17 cellular contexts compared by ENCODE assay signal in the genomic region with DNA sequence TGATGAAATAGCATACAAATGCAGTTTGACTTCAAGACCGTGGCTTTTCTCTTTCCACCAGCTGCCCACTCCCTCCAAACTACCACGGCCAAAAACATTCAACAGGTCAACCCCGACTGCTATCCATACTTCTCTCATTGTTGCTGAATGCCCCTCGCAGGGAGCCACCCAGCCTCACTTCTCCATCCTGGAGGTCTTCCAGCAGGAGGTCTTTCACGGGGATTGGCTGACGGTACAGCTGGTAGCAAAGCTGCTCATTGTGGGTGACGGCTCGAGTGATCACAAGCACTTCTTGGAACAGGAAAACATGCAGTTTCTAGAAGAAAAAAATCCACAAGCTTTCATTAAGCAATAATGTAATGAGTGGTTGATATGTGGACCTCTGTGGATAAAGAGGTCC. TPM values are rescaled to one million over a fixed set of nuclear protein-coding genes. Genes with fewer than 3 reads are reported as not detected.
A peak's percentile ranks its signal among the peaks of the same experiment; 100 is the strongest.
DNase-seq lines count a peak whose midpoint lies in the region; ATAC-seq, FAIRE-seq and TF ChIP-seq lines count a peak whose summit lies in the region.
"Had no signal": no experiment of that assay in that cellular context is flagged by ENCODE, and none has a peak within 500 bp of the region (broad histone marks: within the 10 kb centered on the region; RNA-seq: fewer than 3 reads in every experiment).

No MANE protein-coding gene starts in this region.

- no peaks in the 10 kb centered on the region for H3K9me3 Mint-ChIP-seq in activated naive CD4-positive, alpha-beta T cell treated with anti-CD3 and anti-CD28 coated beads for 36 hours
- no peaks in the 10 kb centered on the region for H3K9me3 Mint-ChIP-seq in WTC11
- H3K9me3 Mint-ChIP-seq in central memory CD8-positive, alpha-beta T cell, result no peaks in the 10 kb centered on the region
- no peaks in the 10 kb centered on the region for H3K9me3 Mint-ChIP-seq in stimulated activated naive CD8-positive, alpha-beta T cell treated with anti-CD3 and anti-CD28 coated beads, Interleukin-15, amount 100 ng/mL, for 72 hours

- peak overlapping the region; percentile 11 for H3K27ac Mint-ChIP-seq in activated naive CD4-positive, alpha-beta T cell treated with anti-CD3 and anti-CD28 coated beads for 36 hours
- H3K27ac Mint-ChIP-seq in WTC11, result 0 out of 2 replicates have a peak overlapping the region, but pooled peaks have one; percentile 6
- peak overlapping the region; percentile 90 for H3K27ac Mint-ChIP-seq in central memory CD8-positive, alpha-beta T cell (ENCODE audit: low read depth)
- H3K27ac Mint-ChIP-seq in stimulated activated naive CD8-positive, alpha-beta T cell treated with anti-CD3 and anti-CD28 coated beads, Interleukin-15, amount 100 ng/mL, for 72 hours, result peak overlapping the region; percentile 84 to 87

- no peak for DNase-seq in activated naive CD4-positive, alpha-beta T cell treated with anti-CD3 and anti-CD28 coated beads for 36 hours
- no peak for DNase-seq in activated naive CD4-positive, alpha-beta T cell treated with anti-CD3 and anti-CD28 coated beads, Interleukin-2, amount 50 U/mL, for 16 hours
- DNase-seq in WTC11 (ENCODE audit: low spot score) (no peak), GM19239 (ENCODE audit: insufficient read length, low spot score) (no peak), H4 (ENCODE audit: low spot score) (no peak)
- DNase-seq in central memory CD8-positive, alpha-beta T cell (ENCODE audit: low spot score in 2 of 2), result no peak
- no peak for DNase-seq in stimulated activated naive CD8-positive, alpha-beta T cell treated with anti-CD3 and anti-CD28 coated beads, Interleukin-15, amount 100 ng/mL, for 72 hours
- DNase-seq: BE2C; effector CD8-positive, alpha-beta T cell; foreskin fibroblast; left cardiac atrium; mammary epithelial cell; NCI-H187 treated with DMSO at 0.1 percent for 48 hours; NCI-H526; nucleus accumbens had no signal

- no peak overlapping the region for H3K4me3 Mint-ChIP-seq in activated naive CD4-positive, alpha-beta T cell treated with anti-CD3 and anti-CD28 coated beads for 36 hours
- no peak overlapping the region for H3K4me3 Mint-ChIP-seq in WTC11
- peak overlapping the region; percentile 48 for H3K4me3 Mint-ChIP-seq in central memory CD8-positive, alpha-beta T cell
- peak overlapping the region in 1 of 2 donors; percentile 16 for H3K4me3 Mint-ChIP-seq in stimulated activated naive CD8-positive, alpha-beta T cell treated with anti-CD3 and anti-CD28 coated beads, Interleukin-15, amount 100 ng/mL, for 72 hours

- no peak for FAIRE-seq in GM19239 (lab: Jason Lieb, UNC)
- FAIRE-seq: urothelium cell line had no signal

- no peaks in the 10 kb centered on the region for H3K27me3 Mint-ChIP-seq in activated naive CD4-positive, alpha-beta T cell treated with anti-CD3 and anti-CD28 coated beads for 36 hours (ENCODE audit: low read depth)
- H3K27me3 Mint-ChIP-seq in WTC11 (ENCODE audit: low read depth), result no peaks in the 10 kb centered on the region
- H3K27me3 Mint-ChIP-seq in central memory CD8-positive, alpha-beta T cell, result no peaks in the 10 kb centered on the region
- no peaks in the 10 kb centered on the region for H3K27me3 Mint-ChIP-seq in stimulated activated naive CD8-positive, alpha-beta T cell treated with anti-CD3 and anti-CD28 coated beads, Interleukin-15, amount 100 ng/mL, for 72 hours

- CTCF ChIA-PET in activated naive CD4-positive, alpha-beta T cell treated with anti-CD3 and anti-CD28 coated beads for 36 hours (lab: Charles Lee), result interaction anchor here (1.2 kb wide), 1 partner anchor 19 kb away, joined by 3 read pairs; no protein-coding TSS in a partner anchor
- CTCF ChIA-PET in WTC11 (lab: Charles Lee), result interaction anchor here (1.7 kb wide), 1 partner anchor 257 kb away, joined by 5 read pairs; no protein-coding TSS in a partner anchor

- peaks cover 59% of the 10 kb centered on the region for H3K36me3 Mint-ChIP-seq in activated naive CD4-positive, alpha-beta T cell treated with anti-CD3 and anti-CD28 coated beads for 36 hours (ENCODE audit: low read depth)
- 0 out of 2 replicates have a peak, but pooled peaks cover 3% of the 10 kb centered on the region for H3K36me3 Mint-ChIP-seq in WTC11
- H3K36me3 Mint-ChIP-seq in central memory CD8-positive, alpha-beta T cell (ENCODE audit: insufficient read depth), result peaks cover 84% of the 10 kb centered on the region

- ATAC-seq in WTC11 (no peak), HG03135 (IDR thresholded peaks at IDR 0.05; ENCODE audit: unreplicated experiment) (no peak)
- ATAC-seq in central memory CD8-positive, alpha-beta T cell (replicated peaks; ENCODE audit: extremely low read depth, poor library complexity, severe bottlenecking), result no peak
- ATAC-seq in stimulated activated naive CD8-positive, alpha-beta T cell treated with anti-CD3 and anti-CD28 coated beads, Interleukin-15, amount 100 ng/mL, for 72 hours, result peak; percentile 52
- ATAC-seq: left cardiac atrium had no signal

- POLR2A ChIA-PET in WTC11 (lab: Charles Lee), result interaction anchor here (1.6 kb wide), 1 partner anchor 12 kb away, joined by 3 read pairs; no protein-coding TSS in a partner anchor

- TF ChIP-seq CTCF in WTC11 (IDR thresholded peaks at IDR 0.05), result no peak

- intact Hi-C loops in activated naive CD4-positive, alpha-beta T cell treated with anti-CD3 and anti-CD28 coated beads for 36 hours (cut with micrococcal nuclease), result no loop called here

- peaks cover 33% of the 10 kb centered on the region for H3K4me1 Mint-ChIP-seq in activated naive CD4-positive, alpha-beta T cell treated with anti-CD3 and anti-CD28 coated beads for 36 hours (ENCODE audit: low read depth)
- H3K4me1 Mint-ChIP-seq in WTC11, result peaks cover 9% of the 10 kb centered on the region
- H3K4me1 Mint-ChIP-seq in central memory CD8-positive, alpha-beta T cell, result peaks cover 42% of the 10 kb centered on the region
- peaks cover 66% of the 10 kb centered on the region for H3K4me1 Mint-ChIP-seq in stimulated activated naive CD8-positive, alpha-beta T cell treated with anti-CD3 and anti-CD28 coated beads, Interleukin-15, amount 100 ng/mL, for 72 hours

TF ChIP-seq in WTC11, 78 proteins besides CTCF, POLR2A, EP300 and RAD21:
- TF ChIP-seq ETV6 (CRISPR knock-in tag; IDR thresholded peaks at IDR 0.05), result no peak
- TF ChIP-seq, protein P1, sequence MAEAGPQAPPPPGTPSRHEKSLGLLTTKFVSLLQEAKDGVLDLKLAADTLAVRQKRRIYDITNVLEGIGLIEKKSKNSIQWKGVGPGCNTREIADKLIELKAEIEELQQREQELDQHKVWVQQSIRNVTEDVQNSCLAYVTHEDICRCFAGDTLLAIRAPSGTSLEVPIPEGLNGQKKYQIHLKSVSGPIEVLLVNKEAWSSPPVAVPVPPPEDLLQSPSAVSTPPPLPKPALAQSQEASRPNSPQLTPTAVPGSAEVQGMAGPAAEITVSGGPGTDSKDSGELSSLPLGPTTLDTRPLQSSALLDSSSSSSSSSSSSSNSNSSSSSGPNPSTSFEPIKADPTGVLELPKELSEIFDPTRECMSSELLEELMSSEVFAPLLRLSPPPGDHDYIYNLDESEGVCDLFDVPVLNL (CRISPR knock-in tag; IDR thresholded peaks at IDR 0.05; ENCODE audit: borderline replicate concordance, low read depth), result no peak
- TF ChIP-seq FOXK1 (CRISPR knock-in tag; IDR thresholded peaks at IDR 0.05), result no peak
- TF ChIP-seq, protein P2, sequence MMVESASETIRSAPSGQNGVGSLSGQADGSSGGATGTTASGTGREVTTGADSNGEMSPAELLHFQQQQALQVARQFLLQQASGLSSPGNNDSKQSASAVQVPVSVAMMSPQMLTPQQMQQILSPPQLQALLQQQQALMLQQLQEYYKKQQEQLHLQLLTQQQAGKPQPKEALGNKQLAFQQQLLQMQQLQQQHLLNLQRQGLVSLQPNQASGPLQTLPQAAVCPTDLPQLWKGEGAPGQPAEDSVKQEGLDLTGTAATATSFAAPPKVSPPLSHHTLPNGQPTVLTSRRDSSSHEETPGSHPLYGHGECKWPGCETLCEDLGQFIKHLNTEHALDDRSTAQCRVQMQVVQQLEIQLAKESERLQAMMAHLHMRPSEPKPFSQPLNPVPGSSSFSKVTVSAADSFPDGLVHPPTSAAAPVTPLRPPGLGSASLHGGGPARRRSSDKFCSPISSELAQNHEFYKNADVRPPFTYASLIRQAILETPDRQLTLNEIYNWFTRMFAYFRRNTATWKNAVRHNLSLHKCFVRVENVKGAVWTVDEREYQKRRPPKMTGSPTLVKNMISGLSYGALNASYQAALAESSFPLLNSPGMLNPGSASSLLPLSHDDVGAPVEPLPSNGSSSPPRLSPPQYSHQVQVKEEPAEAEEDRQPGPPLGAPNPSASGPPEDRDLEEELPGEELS (CRISPR knock-in tag; IDR thresholded peaks at IDR 0.05), result no peak
- no peak for TF ChIP-seq TEAD4 (CRISPR knock-in tag; IDR thresholded peaks at IDR 0.05)
- TF ChIP-seq NR3C1 (CRISPR knock-in tag; conservative IDR thresholded peaks at IDR 0.05; ENCODE audit: low read depth), result no peak
- TF ChIP-seq, protein P3, sequence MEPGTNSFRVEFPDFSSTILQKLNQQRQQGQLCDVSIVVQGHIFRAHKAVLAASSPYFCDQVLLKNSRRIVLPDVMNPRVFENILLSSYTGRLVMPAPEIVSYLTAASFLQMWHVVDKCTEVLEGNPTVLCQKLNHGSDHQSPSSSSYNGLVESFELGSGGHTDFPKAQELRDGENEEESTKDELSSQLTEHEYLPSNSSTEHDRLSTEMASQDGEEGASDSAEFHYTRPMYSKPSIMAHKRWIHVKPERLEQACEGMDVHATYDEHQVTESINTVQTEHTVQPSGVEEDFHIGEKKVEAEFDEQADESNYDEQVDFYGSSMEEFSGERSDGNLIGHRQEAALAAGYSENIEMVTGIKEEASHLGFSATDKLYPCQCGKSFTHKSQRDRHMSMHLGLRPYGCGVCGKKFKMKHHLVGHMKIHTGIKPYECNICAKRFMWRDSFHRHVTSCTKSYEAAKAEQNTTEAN (CRISPR knock-in tag; IDR thresholded peaks at IDR 0.05), result no peak
- TF ChIP-seq KAT7 (CRISPR knock-in tag; IDR thresholded peaks at IDR 0.05; ENCODE audit: borderline replicate concordance), result no peak

RNA-seq across cellular contexts. Expression of a gene that starts 49.0 kb away (rescaled TPM):
- total RNA-seq in activated naive CD4-positive, alpha-beta T cell treated with anti-CD3 and anti-CD28 coated beads for 36 hours, result 10 to 100 TPM; 39.3 to 39.8 TPM
- 40.2 to 46.1 TPM (median 45.5 TPM) in 3 replicates for total RNA-seq in WTC11 (2021)
- 36.4 and 40.9 TPM in 2 replicates for total RNA-seq in H4 (2014; rRNA removed; shearing (Covaris generic))

Comparison
In these comparisons a context has a peak if more than half of its experiments do, and no peak if none do; other contexts are left out.
1. H3K27ac Mint-ChIP-seq: peak in every context shown above with its lines; median percentile 90 in central memory CD8-positive, alpha-beta T cell; 86 in stimulated activated naive CD8-positive, alpha-beta T cell treated with anti-CD3 and anti-CD28 coated beads, Interleukin-15, amount 100 ng/mL, for 72 hours; 11 in activated naive CD4-positive, alpha-beta T cell treated with anti-CD3 and anti-CD28 coated beads for 36 hours; 6 in WTC11.